ENCODE assay signal across 17 cellular contexts in genomic region chrX:74242484-74243138, GRCh38.
A peak's percentile ranks its signal among the peaks of the same experiment; 100 is the strongest.
DNase-seq lines count a peak whose midpoint lies in the region; ATAC-seq and TF ChIP-seq lines count a peak whose summit lies in the region.
"Had no signal": no experiment of that assay in that cellular context is flagged by ENCODE, and none has a peak within 500 bp of the region (broad histone marks: within the 10 kb centered on the region; RNA-seq: fewer than 3 reads in every experiment).

No MANE protein-coding gene starts in this region.

- H2BK12ac ChIP-seq in H9 (ENCODE audit: insufficient read length, low read depth, low read length) = no peak overlapping the region

- H3K27me3 Mint-ChIP-seq in H9 (ENCODE audit: low read depth) = no peaks in the 10 kb centered on the region
- no peaks in the 10 kb centered on the region for H3K27me3 Mint-ChIP-seq in activated CD8-positive, alpha-beta memory T cell treated with anti-CD3 and anti-CD28 coated beads, Interleukin-2, amount 10 ng/mL, durations not matched to agents 7 days and 5 days
- H3K27me3 Mint-ChIP-seq: activated CD4-positive, alpha-beta T cell treated with anti-CD3 and anti-CD28 coated beads, Interleukin-2, amount 10 ng/mL, durations not matched to agents 7 days and 5 days; activated naive CD4-positive, alpha-beta T cell treated with anti-CD3 and anti-CD28 coated beads, Interleukin-2, amount 50 U/mL, for 24 hours; naive B cell had no signal

- no peaks in the 10 kb centered on the region; a peak in 1 of 5 replicates for H3K9me3 Mint-ChIP-seq in H9
- no peaks in the 10 kb centered on the region for H3K9me3 Mint-ChIP-seq in activated CD8-positive, alpha-beta memory T cell treated with anti-CD3 and anti-CD28 coated beads, Interleukin-2, amount 10 ng/mL, durations not matched to agents 7 days and 5 days (ENCODE audit: low read depth)
- H3K9me3 Mint-ChIP-seq: activated CD4-positive, alpha-beta T cell treated with anti-CD3 and anti-CD28 coated beads, Interleukin-2, amount 10 ng/mL, durations not matched to agents 7 days and 5 days; activated naive CD4-positive, alpha-beta T cell treated with anti-CD3 and anti-CD28 coated beads, Interleukin-2, amount 50 U/mL, for 24 hours; naive B cell had no signal

- H3K36me3 ChIP-seq in ascending aorta (no peaks in the 10 kb centered on the region), left ventricle myocardium inferior (peaks cover 6% of the 10 kb centered on the region), gastrocnemius medialis (no peaks in the 10 kb centered on the region)

- H2BK15ac ChIP-seq in H9 (ENCODE audit: low read depth, low read length) = no peak overlapping the region

- H3K18ac ChIP-seq in H9 (ENCODE audit: insufficient read length, low read depth, low read length) = no peak overlapping the region

- no peaks in the 10 kb centered on the region; the same call in 1 of the 2 replicates for H3K4me1 ChIP-seq in H9 (ENCODE audit: insufficient read depth, low read length)
- peaks cover 0 to 7% of the 10 kb centered on the region in 2 donors for H3K4me1 ChIP-seq in ascending aorta
- H3K4me1 ChIP-seq in left ventricle myocardium inferior = peaks cover 23% of the 10 kb centered on the region
- peaks cover 0 to 21% of the 10 kb centered on the region in 2 donors for H3K4me1 ChIP-seq in gastrocnemius medialis
- H3K4me1 ChIP-seq: left lung had no signal

- H3K14ac ChIP-seq in H9 (ENCODE audit: insufficient read depth, low read length) = no peak overlapping the region

- H2BK5ac ChIP-seq in H9 (ENCODE audit: insufficient read length, low read length) = no peak overlapping the region

- H3K4me2 ChIP-seq in H9 (ENCODE audit: insufficient read depth, insufficient read length, low read length) = no peak overlapping the region
- H3K4me2 ChIP-seq: PC-9 had no signal

- H3K27ac Mint-ChIP-seq in H9 = peak overlapping the region in 2 of 3 experiments; percentile 44 to 55; a peak in 3 of 7 replicates
- H3K27ac Mint-ChIP-seq in activated CD8-positive, alpha-beta memory T cell treated with anti-CD3 and anti-CD28 coated beads, Interleukin-2, amount 10 ng/mL, durations not matched to agents 7 days and 5 days = no peak overlapping the region
- H3K27ac Mint-ChIP-seq: activated CD4-positive, alpha-beta T cell treated with anti-CD3 and anti-CD28 coated beads, Interleukin-2, amount 10 ng/mL, durations not matched to agents 7 days and 5 days; activated naive CD4-positive, alpha-beta T cell treated with anti-CD3 and anti-CD28 coated beads, Interleukin-2, amount 50 U/mL, for 24 hours had no signal

- H3T11ph ChIP-seq in H9 (ENCODE audit: low read length) = no peak overlapping the region

- H3K23ac ChIP-seq in H9 (ENCODE audit: insufficient read length, low read depth, low read length) = no peak overlapping the region

- H3K79me1 ChIP-seq in H9 (ENCODE audit: insufficient read depth, low read depth, low read length, poor library complexity, severe bottlenecking) = no peaks in the 10 kb centered on the region

- H3K56ac ChIP-seq in H9 (ENCODE audit: insufficient read length, low read depth, low read length) = no peak overlapping the region

- no peak overlapping the region for H4K8ac ChIP-seq in H9 (replicated peaks; ENCODE audit: insufficient read length, low read depth, low read length)

- intact Hi-C loops in ascending aorta (cut with DNase I) = loop anchor here (5.0 kb wide), 1 partner anchor 50 kb away; no protein-coding TSS in a partner anchor
- intact Hi-C loops in left ventricle myocardium inferior (cut with micrococcal nuclease) = no loop called here
- intact Hi-C loops in gastrocnemius medialis (cut with DNase I; ENCODE audit: low total_unique reads) = no loop called here

- peaks cover 35 to 52% (median 51%) of the 10 kb centered on the region in 3 experiments; a peak in 6 of 7 replicates for H3K36me3 Mint-ChIP-seq in H9 (ENCODE audit: insufficient read depth in 1 of 3, low read depth in 3 of 3)
- H3K36me3 Mint-ChIP-seq in activated CD8-positive, alpha-beta memory T cell treated with anti-CD3 and anti-CD28 coated beads, Interleukin-2, amount 10 ng/mL, durations not matched to agents 7 days and 5 days = peaks cover 18% of the 10 kb centered on the region
- H3K36me3 Mint-ChIP-seq: naive B cell had no signal

- H3K4me1 Mint-ChIP-seq in H9 = peaks cover 9 to 11% of the 10 kb centered on the region in 2 experiments
- no peaks in the 10 kb centered on the region for H3K4me1 Mint-ChIP-seq in activated CD8-positive, alpha-beta memory T cell treated with anti-CD3 and anti-CD28 coated beads, Interleukin-2, amount 10 ng/mL, durations not matched to agents 7 days and 5 days
- H3K4me1 Mint-ChIP-seq: activated CD4-positive, alpha-beta T cell treated with anti-CD3 and anti-CD28 coated beads, Interleukin-2, amount 10 ng/mL, durations not matched to agents 7 days and 5 days; naive B cell had no signal

- WGBS in H9 (ENCODE audit: extremely low coverage, insufficient read length, low lambda C conversion rate) = no CpG with 5 or more reads among the region's 8 CpGs

- no peak overlapping the region for H2BK120ac ChIP-seq in H9 (ENCODE audit: low read depth, low read length, poor library complexity, severe bottlenecking)

- H3K9ac ChIP-seq in H9 (ENCODE audit: extremely low read depth, insufficient read length, low read length) = no peak overlapping the region

- TF ChIP-seq CTCF in H9 (conservative IDR thresholded peaks at IDR 0.05) = no peak
- no peak for TF ChIP-seq CTCF in ascending aorta (IDR thresholded peaks at IDR 0.05)
- TF ChIP-seq CTCF in left ventricle myocardium inferior (IDR thresholded peaks at IDR 0.05; ENCODE audit: borderline replicate concordance) = no peak
- TF ChIP-seq CTCF in gastrocnemius medialis (IDR thresholded peaks at IDR 0.05 in 4 of 5, conservative IDR thresholded peaks at IDR 0.05 in 1 of 5) = no peak

- H3K27me3 ChIP-seq in H9 (ENCODE audit: insufficient read depth, low read length) (no peaks in the 10 kb centered on the region), ascending aorta (no peaks in the 10 kb centered on the region), left ventricle myocardium inferior (ENCODE audit: low read depth) (no peaks in the 10 kb centered on the region), gastrocnemius medialis (no peaks in the 10 kb centered on the region)
- H3K27me3 ChIP-seq: left lung had no signal

- H2BK20ac ChIP-seq in H9 (ENCODE audit: low read depth, low read length, poor library complexity, severe bottlenecking) = no peak overlapping the region

- no peak overlapping the region for H2AK5ac ChIP-seq in H9 (ENCODE audit: insufficient read length, low read length)

- H4K20me1 ChIP-seq in H9 (ENCODE audit: control insufficient read depth, insufficient read depth, insufficient read length) = no peaks in the 10 kb centered on the region

- no peak overlapping the region for H4K91ac ChIP-seq in H9 (ENCODE audit: insufficient read length, low read depth, low read length)

- H3K9me3 ChIP-seq in H9 (ENCODE audit: control insufficient read depth, low read depth, low read length) (no peaks in the 10 kb centered on the region), ascending aorta (no peaks in the 10 kb centered on the region), left ventricle myocardium inferior (replicated peaks) (no peaks in the 10 kb centered on the region), gastrocnemius medialis (no peaks in the 10 kb centered on the region)
- H3K9me3 ChIP-seq: left lung had no signal

- no peak overlapping the region for H2AFZ ChIP-seq in H9 (ENCODE audit: low read length)
- H2AFZ ChIP-seq: PC-9 had no signal

- no peak overlapping the region for H3K4me3 Mint-ChIP-seq in H9
- no peak overlapping the region for H3K4me3 Mint-ChIP-seq in activated CD8-positive, alpha-beta memory T cell treated with anti-CD3 and anti-CD28 coated beads, Interleukin-2, amount 10 ng/mL, durations not matched to agents 7 days and 5 days
- H3K4me3 Mint-ChIP-seq: activated CD4-positive, alpha-beta T cell treated with anti-CD3 and anti-CD28 coated beads, Interleukin-2, amount 10 ng/mL, durations not matched to agents 7 days and 5 days; activated naive CD4-positive, alpha-beta T cell treated with anti-CD3 and anti-CD28 coated beads, Interleukin-2, amount 50 U/mL, for 24 hours; naive B cell had no signal

- H3K79me2 ChIP-seq in H9 (ENCODE audit: insufficient read depth, low read length) = no peaks in the 10 kb centered on the region

- CTCF ChIA-PET in activated CD8-positive, alpha-beta memory T cell treated with anti-CD3 and anti-CD28 coated beads, Interleukin-2, amount 10 ng/mL, durations not matched to agents 7 days and 5 days (lab: Charles Lee) = no interaction called here

- no peak overlapping the region for H3K4ac ChIP-seq in H9 (ENCODE audit: low read depth, low read length)

- H3K4me3 ChIP-seq in ascending aorta (no peak overlapping the region), left ventricle myocardium inferior (no peak overlapping the region), gastrocnemius medialis (no peak overlapping the region)
- H3K4me3 ChIP-seq: left lung, PC-9 had no signal

- no peak overlapping the region for H4K5ac ChIP-seq in H9 (ENCODE audit: insufficient read length, low read depth, low read length)

- TF ChIP-seq POLR2A in gastrocnemius medialis (IDR thresholded peaks at IDR 0.05) = no peak

- H3K27ac ChIP-seq in H9 (ENCODE audit: insufficient read length, low read depth, low read length) = no peak overlapping the region
- peak overlapping the region; percentile 32 to 66 for H3K27ac ChIP-seq in ascending aorta
- peak overlapping the region; percentile 51 for H3K27ac ChIP-seq in left ventricle myocardium inferior (replicated peaks)
- peak overlapping the region; percentile 64 to 76 (median 66) for H3K27ac ChIP-seq in gastrocnemius medialis
- H3K27ac ChIP-seq: left lung, PC-9 had no signal

- no peak for DNase-seq in H9
- DNase-seq in ascending aorta (ENCODE audit: low spot score in 2 of 2) = no peak
- no peak for DNase-seq in left ventricle myocardium inferior
- DNase-seq in gastrocnemius medialis = peak; percentile 2 to 17
- no peak for DNase-seq in middle frontal gyrus (ENCODE audit: extremely low spot score, low spot score)
- DNase-seq in Kasumi-1 (lab: John Stamatoyannopoulos, UW) = no peak
- no peak for DNase-seq in activated CD8-positive, alpha-beta memory T cell treated with anti-CD3 and anti-CD28 coated beads, Interleukin-2, amount 10 ng/mL, durations not matched to agents 7 days and 5 days
- DNase-seq: activated CD4-positive, alpha-beta T cell treated with anti-CD3 and anti-CD28 coated beads, Interleukin-2, amount 10 ng/mL, durations not matched to agents 7 days and 5 days; AML-193; effector CD4-positive, alpha-beta T cell; GDM1; left lung; naive B cell; NCI-H2029; NCI-H524 treated with DMSO at 0.1 percent for 48 hours; PC-9 had no signal

- ATAC-seq in gastrocnemius medialis = peak; percentile 78 to 83
- no peak for ATAC-seq in activated CD8-positive, alpha-beta memory T cell treated with anti-CD3 and anti-CD28 coated beads, Interleukin-2, amount 10 ng/mL, durations not matched to agents 7 days and 5 days
- ATAC-seq: left lung had no signal

- H3K23me2 ChIP-seq in H9 (ENCODE audit: insufficient read length, low read depth, low read length, poor library complexity, severe bottlenecking) = no peaks in the 10 kb centered on the region

- in situ Hi-C loops in gastrocnemius medialis (cut with MboI; ENCODE audit: low sequenced_read_pairs in 4 of 4) = no loop called here

Comparison
In these comparisons a context has a peak if more than half of its experiments do, and no peak if none do; other contexts are left out.
1. DNase-seq: peak in gastrocnemius medialis (2 of 2); none in H9 (single experiment), ascending aorta (0 of 2), left ventricle myocardium inferior (single experiment), middle frontal gyrus (single experiment), Kasumi-1 (0 of 2) and activated CD8-positive, alpha-beta memory T cell treated with anti-CD3 and anti-CD28 coated beads, Interleukin-2, amount 10 ng/mL, durations not matched to agents 7 days and 5 days (single experiment).